In the genomic region with DNA sequence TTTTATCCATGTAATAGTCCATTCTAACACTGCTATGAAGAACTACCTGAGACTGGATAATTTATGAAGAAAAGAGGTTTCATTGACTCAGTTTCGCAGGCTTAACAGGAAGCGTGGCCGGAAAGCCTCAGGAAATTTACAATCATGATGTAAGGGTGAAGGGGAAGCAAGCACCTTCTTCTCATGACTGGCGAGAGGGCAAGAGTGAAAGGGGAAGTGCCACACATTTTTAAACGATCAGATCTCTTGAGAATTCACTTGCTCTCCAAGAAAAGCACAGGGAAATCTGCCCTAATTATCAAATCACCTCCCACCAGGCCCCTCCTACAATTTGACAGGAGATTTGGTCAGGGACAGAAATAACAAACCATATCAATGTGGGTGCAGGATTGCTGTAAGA, we compare ENCODE assay signal across 29 cellular contexts.
DNase-seq lines count a peak whose midpoint lies in the region; ATAC-seq and TF ChIP-seq lines count a peak whose summit lies in the region.
"Had no signal": no experiment of that assay in that cellular context is flagged by ENCODE, and none has a peak within 500 bp of the region (broad histone marks: within the 10 kb centered on the region; RNA-seq: fewer than 3 reads in every experiment).

No MANE protein-coding gene starts in this region.

- H3K4me1 ChIP-seq in GM23338 (ENCODE audit: insufficient read depth): no peaks in the 10 kb centered on the region
- H3K4me1 ChIP-seq: breast epithelium, HAP-1, vagina had no signal

- DNase-seq in GM23338 (ENCODE audit: low spot score) (peak; percentile 5), NAMALWA (ENCODE audit: low spot score) (peak; percentile 74), OCI-M1 (lab: John Stamatoyannopoulos, UW) (peak; percentile 70), globus pallidus (ENCODE audit: low spot score) (peak; percentile 7), progenitor cell of endocrine pancreas (ENCODE audit: low spot score, unreplicated experiment) (no peak), NCI-H187 (lab: John Stamatoyannopoulos, UW) (no peak)
- DNase-seq: activated CD4-positive, alpha-beta memory T cell treated with anti-CD3 and anti-CD28 coated beads, Interleukin-2, amount 10 ng/mL, durations not matched to agents 7 days and 5 days; activated CD4-positive, alpha-beta T cell treated with anti-CD3 and anti-CD28 coated beads for 1 hour; CD4-positive, alpha-beta T cell; effector CD4-positive, alpha-beta T cell; Karpas-422; midbrain; naive thymus-derived CD4-positive, alpha-beta T cell; NCI-H1105; NCI-H1930; NCI-H748 treated with DMSO at 0.1 percent for 48 hours; occipital lobe; SHP77; stimulated activated naive CD8-positive, alpha-beta T cell treated with anti-CD3 and anti-CD28 coated beads, Interleukin-15, amount 100 ng/mL, for 72 hours; T-helper 1 cell had no signal

- H3K9me2 ChIP-seq in GM23338 (ENCODE audit: insufficient read depth): no peaks in the 10 kb centered on the region

- H3K27me3 Mint-ChIP-seq in GM23338 (ENCODE audit: insufficient read depth, low read depth, poor library complexity) (no peaks in the 10 kb centered on the region), progenitor cell of endocrine pancreas (no peaks in the 10 kb centered on the region)
- H3K27me3 Mint-ChIP-seq: activated CD4-positive, alpha-beta memory T cell treated with anti-CD3 and anti-CD28 coated beads, Interleukin-2, amount 10 ng/mL, durations not matched to agents 7 days and 5 days; activated T-helper 17 cell treated with anti-CD3 and anti-CD28 coated beads, Interleukin-2, amount 50 U/mL, for 72 hours; CD4-positive, alpha-beta T cell; naive thymus-derived CD4-positive, alpha-beta T cell; stimulated activated naive CD8-positive, alpha-beta T cell treated with anti-CD3 and anti-CD28 coated beads, Interleukin-15, amount 100 ng/mL, for 72 hours had no signal

- H3F3A ChIP-seq in GM23338 (replicated peaks; ENCODE audit: low read depth): no peaks in the 10 kb centered on the region

- no peaks in the 10 kb centered on the region for H3K36me3 ChIP-seq in GM23338 (ENCODE audit: insufficient read depth)
- H3K36me3 ChIP-seq: breast epithelium, HAP-1, vagina had no signal

- H3K4me1 Mint-ChIP-seq in GM23338: no peaks in the 10 kb centered on the region; the same call in 2 of the 3 replicates
- no peaks in the 10 kb centered on the region for H3K4me1 Mint-ChIP-seq in progenitor cell of endocrine pancreas (ENCODE audit: low read depth)
- H3K4me1 Mint-ChIP-seq: activated CD4-positive, alpha-beta memory T cell treated with anti-CD3 and anti-CD28 coated beads, Interleukin-2, amount 10 ng/mL, durations not matched to agents 7 days and 5 days; activated T-helper 17 cell treated with anti-CD3 and anti-CD28 coated beads, Interleukin-2, amount 50 U/mL, for 72 hours; stimulated activated naive CD8-positive, alpha-beta T cell treated with anti-CD3 and anti-CD28 coated beads, Interleukin-15, amount 100 ng/mL, for 72 hours had no signal

- no peak for TF ChIP-seq CTCF in GM23338 (conservative IDR thresholded peaks at IDR 0.05; ENCODE audit: low read depth in 2 of 2)
- no peak for TF ChIP-seq CTCF in progenitor cell of endocrine pancreas (IDR thresholded peaks at IDR 0.05; ENCODE audit: unreplicated experiment)

- no peaks in the 10 kb centered on the region for H3K9me3 Mint-ChIP-seq in GM23338
- no peaks in the 10 kb centered on the region for H3K9me3 Mint-ChIP-seq in progenitor cell of endocrine pancreas (ENCODE audit: low read depth)
- H3K9me3 Mint-ChIP-seq: activated CD4-positive, alpha-beta memory T cell treated with anti-CD3 and anti-CD28 coated beads, Interleukin-2, amount 10 ng/mL, durations not matched to agents 7 days and 5 days had no signal

- no peaks in the 10 kb centered on the region for H3K27me3 ChIP-seq in GM23338 (ENCODE audit: insufficient read depth)
- H3K27me3 ChIP-seq: breast epithelium, vagina had no signal

- H3K79me2 ChIP-seq in GM23338 (replicated peaks; ENCODE audit: insufficient read depth): no peaks in the 10 kb centered on the region

- no peak overlapping the region for H3K27ac ChIP-seq in GM23338 (ENCODE audit: low read depth)
- H3K27ac ChIP-seq: breast epithelium, epithelial cell of prostate, skin epidermis, vagina had no signal

- peak overlapping the region; percentile 14; the same call in 1 of the 2 replicates for H3K27ac Mint-ChIP-seq in GM23338
- no peak overlapping the region for H3K27ac Mint-ChIP-seq in progenitor cell of endocrine pancreas
- H3K27ac Mint-ChIP-seq: activated CD4-positive, alpha-beta memory T cell treated with anti-CD3 and anti-CD28 coated beads, Interleukin-2, amount 10 ng/mL, durations not matched to agents 7 days and 5 days; activated naive CD4-positive, alpha-beta T cell treated with anti-CD3 and anti-CD28 coated beads, Interleukin-2, amount 50 U/mL, for 72 hours; activated T-helper 17 cell treated with anti-CD3 and anti-CD28 coated beads, Interleukin-2, amount 50 U/mL, for 72 hours; CD4-positive, alpha-beta T cell; naive thymus-derived CD4-positive, alpha-beta T cell; stimulated activated naive CD8-positive, alpha-beta T cell treated with anti-CD3 and anti-CD28 coated beads, Interleukin-15, amount 100 ng/mL, for 72 hours had no signal

- H2AFZ ChIP-seq in GM23338: no peak overlapping the region

- no peaks in the 10 kb centered on the region for H4K20me1 ChIP-seq in GM23338 (replicated peaks; ENCODE audit: insufficient read depth)

- ATAC-seq in GM23338 (no peak), GM19463 (IDR thresholded peaks at IDR 0.05; ENCODE audit: unreplicated experiment) (no peak), GM18520 (IDR thresholded peaks at IDR 0.05; ENCODE audit: unreplicated experiment) (no peak)
- ATAC-seq: activated naive CD4-positive, alpha-beta T cell treated with anti-CD3 and anti-CD28 coated beads, Interleukin-2, amount 50 U/mL, for 72 hours; activated T-helper 17 cell treated with anti-CD3 and anti-CD28 coated beads, Interleukin-2, amount 50 U/mL, for 72 hours; naive thymus-derived CD4-positive, alpha-beta T cell; stimulated activated naive CD8-positive, alpha-beta T cell treated with anti-CD3 and anti-CD28 coated beads, Interleukin-15, amount 100 ng/mL, for 72 hours had no signal

- H3K4me3 Mint-ChIP-seq in GM23338 (no peak overlapping the region), progenitor cell of endocrine pancreas (ENCODE audit: low read depth) (no peak overlapping the region)
- H3K4me3 Mint-ChIP-seq: activated CD4-positive, alpha-beta memory T cell treated with anti-CD3 and anti-CD28 coated beads, Interleukin-2, amount 10 ng/mL, durations not matched to agents 7 days and 5 days; activated T-helper 17 cell treated with anti-CD3 and anti-CD28 coated beads, Interleukin-2, amount 50 U/mL, for 72 hours; CD4-positive, alpha-beta T cell; naive thymus-derived CD4-positive, alpha-beta T cell; stimulated activated naive CD8-positive, alpha-beta T cell treated with anti-CD3 and anti-CD28 coated beads, Interleukin-15, amount 100 ng/mL, for 72 hours had no signal

- H3K36me3 Mint-ChIP-seq in GM23338 (ENCODE audit: low read depth): no peaks in the 10 kb centered on the region
- H3K36me3 Mint-ChIP-seq in progenitor cell of endocrine pancreas (ENCODE audit: insufficient read depth): no peaks in the 10 kb centered on the region
- H3K36me3 Mint-ChIP-seq: activated naive CD4-positive, alpha-beta T cell treated with anti-CD3 and anti-CD28 coated beads, Interleukin-2, amount 50 U/mL, for 72 hours; naive thymus-derived CD4-positive, alpha-beta T cell had no signal

- H3K4me3 ChIP-seq in GM23338: no peak overlapping the region
- H3K4me3 ChIP-seq: breast epithelium, HAP-1, skin epidermis, vagina had no signal

- no peak overlapping the region for H3K4me2 ChIP-seq in GM23338

Comparison
In these comparisons a context has a peak if more than half of its experiments do, and no peak if none do; other contexts are left out.
1. DNase-seq: peak in GM23338 (single experiment), NAMALWA (single experiment), OCI-M1 (single experiment) and globus pallidus (single experiment); none in progenitor cell of endocrine pancreas (single experiment) and NCI-H187 (0 of 2).